In the genomic region with DNA sequence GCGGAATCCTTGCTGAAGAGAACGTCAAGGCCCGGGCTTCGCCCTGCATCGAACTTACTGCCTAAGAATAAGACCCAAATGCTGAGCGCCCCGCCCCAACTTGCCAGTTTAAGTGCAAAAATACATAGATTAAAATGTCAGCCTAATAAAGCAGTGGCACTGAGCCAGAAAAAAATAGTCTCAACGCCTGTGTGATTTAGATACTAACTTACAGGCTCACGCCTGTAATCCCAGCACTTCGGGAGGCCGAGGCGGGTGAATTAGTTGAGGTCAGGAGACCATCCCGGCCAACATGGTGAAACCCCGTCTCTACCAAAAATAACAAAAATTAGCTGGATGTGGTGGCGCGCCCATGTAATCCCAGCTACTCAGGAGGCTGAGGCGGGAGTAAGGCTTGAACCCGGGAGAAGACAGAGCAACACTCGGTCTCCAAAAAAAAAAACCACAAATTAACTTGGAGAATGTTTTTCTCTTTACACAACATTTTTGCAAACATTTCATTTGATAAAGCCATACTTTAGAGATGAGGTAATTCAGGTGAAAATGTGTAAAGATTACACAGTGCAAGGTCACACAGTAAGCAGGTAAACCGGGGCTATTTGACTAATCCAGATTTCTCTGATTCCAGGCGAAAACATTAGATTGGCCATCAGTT, we compare ENCODE assay signal across 1 cellular context.
TF ChIP-seq lines count a peak whose summit lies in the region.

No MANE protein-coding gene starts in this region.

TF ChIP-seq in HepG2, 621 proteins besides CTCF, POLR2A, EP300 and RAD21 (continued from another document):
- TF ChIP-seq, protein P1, sequence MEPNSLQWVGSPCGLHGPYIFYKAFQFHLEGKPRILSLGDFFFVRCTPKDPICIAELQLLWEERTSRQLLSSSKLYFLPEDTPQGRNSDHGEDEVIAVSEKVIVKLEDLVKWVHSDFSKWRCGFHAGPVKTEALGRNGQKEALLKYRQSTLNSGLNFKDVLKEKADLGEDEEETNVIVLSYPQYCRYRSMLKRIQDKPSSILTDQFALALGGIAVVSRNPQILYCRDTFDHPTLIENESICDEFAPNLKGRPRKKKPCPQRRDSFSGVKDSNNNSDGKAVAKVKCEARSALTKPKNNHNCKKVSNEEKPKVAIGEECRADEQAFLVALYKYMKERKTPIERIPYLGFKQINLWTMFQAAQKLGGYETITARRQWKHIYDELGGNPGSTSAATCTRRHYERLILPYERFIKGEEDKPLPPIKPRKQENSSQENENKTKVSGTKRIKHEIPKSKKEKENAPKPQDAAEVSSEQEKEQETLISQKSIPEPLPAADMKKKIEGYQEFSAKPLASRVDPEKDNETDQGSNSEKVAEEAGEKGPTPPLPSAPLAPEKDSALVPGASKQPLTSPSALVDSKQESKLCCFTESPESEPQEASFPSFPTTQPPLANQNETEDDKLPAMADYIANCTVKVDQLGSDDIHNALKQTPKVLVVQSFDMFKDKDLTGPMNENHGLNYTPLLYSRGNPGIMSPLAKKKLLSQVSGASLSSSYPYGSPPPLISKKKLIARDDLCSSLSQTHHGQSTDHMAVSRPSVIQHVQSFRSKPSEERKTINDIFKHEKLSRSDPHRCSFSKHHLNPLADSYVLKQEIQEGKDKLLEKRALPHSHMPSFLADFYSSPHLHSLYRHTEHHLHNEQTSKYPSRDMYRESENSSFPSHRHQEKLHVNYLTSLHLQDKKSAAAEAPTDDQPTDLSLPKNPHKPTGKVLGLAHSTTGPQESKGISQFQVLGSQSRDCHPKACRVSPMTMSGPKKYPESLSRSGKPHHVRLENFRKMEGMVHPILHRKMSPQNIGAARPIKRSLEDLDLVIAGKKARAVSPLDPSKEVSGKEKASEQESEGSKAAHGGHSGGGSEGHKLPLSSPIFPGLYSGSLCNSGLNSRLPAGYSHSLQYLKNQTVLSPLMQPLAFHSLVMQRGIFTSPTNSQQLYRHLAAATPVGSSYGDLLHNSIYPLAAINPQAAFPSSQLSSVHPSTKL (CRISPR knock-in tag; IDR thresholded peaks at IDR 0.05), result peak; percentile 65
- no peak for TF ChIP-seq SKI (IDR thresholded peaks at IDR 0.05; ENCODE audit: partially characterized antibody)
- TF ChIP-seq MIXL1 (CRISPR knock-in tag; IDR thresholded peaks at IDR 0.05), result 0 out of 2 replicates have a peak, but pooled peaks have one; percentile 34
- peak; percentile 53 for TF ChIP-seq CEBPG (CRISPR knock-in tag; IDR thresholded peaks at IDR 0.05)
- TF ChIP-seq, protein P2, sequence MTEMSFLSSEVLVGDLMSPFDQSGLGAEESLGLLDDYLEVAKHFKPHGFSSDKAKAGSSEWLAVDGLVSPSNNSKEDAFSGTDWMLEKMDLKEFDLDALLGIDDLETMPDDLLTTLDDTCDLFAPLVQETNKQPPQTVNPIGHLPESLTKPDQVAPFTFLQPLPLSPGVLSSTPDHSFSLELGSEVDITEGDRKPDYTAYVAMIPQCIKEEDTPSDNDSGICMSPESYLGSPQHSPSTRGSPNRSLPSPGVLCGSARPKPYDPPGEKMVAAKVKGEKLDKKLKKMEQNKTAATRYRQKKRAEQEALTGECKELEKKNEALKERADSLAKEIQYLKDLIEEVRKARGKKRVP (CRISPR knock-in tag; IDR thresholded peaks at IDR 0.05), result 0 out of 4 replicates have a peak, but pooled peaks of 1 of the 2 experiments have one; percentile 16
- TF ChIP-seq GFI1 (CRISPR knock-in tag; IDR thresholded peaks at IDR 0.05; ENCODE audit: borderline replicate concordance), result peak; percentile 99
- TF ChIP-seq, protein P3, sequence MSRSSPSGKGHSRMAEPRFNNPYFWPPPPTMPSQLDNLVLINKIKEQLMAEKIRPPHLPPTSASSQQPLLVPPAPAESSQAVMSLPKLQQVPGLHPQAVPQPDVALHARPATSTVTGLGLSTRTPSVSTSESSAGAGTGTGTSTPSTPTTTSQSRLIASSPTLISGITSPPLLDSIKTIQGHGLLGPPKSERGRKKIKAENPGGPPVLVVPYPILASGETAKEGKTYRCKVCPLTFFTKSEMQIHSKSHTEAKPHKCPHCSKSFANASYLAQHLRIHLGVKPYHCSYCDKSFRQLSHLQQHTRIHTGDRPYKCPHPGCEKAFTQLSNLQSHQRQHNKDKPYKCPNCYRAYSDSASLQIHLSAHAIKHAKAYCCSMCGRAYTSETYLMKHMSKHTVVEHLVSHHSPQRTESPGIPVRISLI (CRISPR knock-in tag; IDR thresholded peaks at IDR 0.05; ENCODE audit: borderline replicate concordance), result peak; percentile 83
- TF ChIP-seq RFXANK (CRISPR knock-in tag; IDR thresholded peaks at IDR 0.05), result no peak
- TF ChIP-seq ZNF609 (CRISPR knock-in tag; IDR thresholded peaks at IDR 0.05; ENCODE audit: borderline replicate concordance), result peak; percentile 47; the same call in 1 of the 2 replicates
- peak; percentile 28; the same call in 1 of the 2 replicates for TF ChIP-seq TOPORS (CRISPR knock-in tag; IDR thresholded peaks at IDR 0.05)
- peak; percentile 69 for TF ChIP-seq NCOA2 (CRISPR knock-in tag; IDR thresholded peaks at IDR 0.05)
- TF ChIP-seq JUN (CRISPR knock-in tag; IDR thresholded peaks at IDR 0.05), result peak; percentile 97
- TF ChIP-seq SOX5 (CRISPR knock-in tag; IDR thresholded peaks at IDR 0.05; ENCODE audit: borderline replicate concordance), result peak; percentile 38; the same call in 1 of the 2 replicates
- TF ChIP-seq SAP130 (CRISPR knock-in tag; IDR thresholded peaks at IDR 0.05; ENCODE audit: low read depth), result peak; percentile 53
- TF ChIP-seq ESRRA (CRISPR knock-in tag; IDR thresholded peaks at IDR 0.05; ENCODE audit: low read depth), result 0 out of 2 replicates have a peak, but pooled peaks have one; percentile 12
- no peak for TF ChIP-seq SNAI1 (CRISPR knock-in tag; IDR thresholded peaks at IDR 0.05; ENCODE audit: borderline replicate concordance)
- TF ChIP-seq DMTF1 (CRISPR knock-in tag; IDR thresholded peaks at IDR 0.05), result peak; percentile 39; the same call in 1 of the 2 replicates
- 0 out of 2 replicates have a peak, but pooled peaks have one; percentile 14 for TF ChIP-seq THAP9 (CRISPR knock-in tag; IDR thresholded peaks at IDR 0.05; ENCODE audit: borderline replicate concordance)
- 0 out of 2 replicates have a peak, but pooled peaks have one; percentile 26 for TF ChIP-seq BCL6 (CRISPR knock-in tag; IDR thresholded peaks at IDR 0.05)
- TF ChIP-seq SRY (CRISPR knock-in tag; IDR thresholded peaks at IDR 0.05), result peak; percentile 24; the same call in 1 of the 2 replicates
